In genomic region chr1:192610114-192610958, GRCh38 we compare ENCODE assay signal across 9 cellular contexts. TPM values are rescaled to one million over a fixed set of nuclear protein-coding genes. Genes with fewer than 3 reads are reported as not detected.
DNase-seq lines count a peak whose midpoint lies in the region; ATAC-seq and TF ChIP-seq lines count a peak whose summit lies in the region.
"Had no signal": no experiment of that assay in that cellular context is flagged by ENCODE, and none has a peak within 500 bp of the region (broad histone marks: within the 10 kb centered on the region; RNA-seq: fewer than 3 reads in every experiment).

No MANE protein-coding gene starts in this region.

- no peak for ATAC-seq in RWPE2 (ENCODE audit: low read depth)
- ATAC-seq in foreskin keratinocyte: no peak
- no peak for ATAC-seq in HG03469 (IDR thresholded peaks at IDR 0.05; ENCODE audit: unreplicated experiment)
- no peak for ATAC-seq in activated CD4-positive, alpha-beta T cell treated with anti-CD3 and anti-CD28 coated beads for 36 hours
- ATAC-seq in HG02884 (IDR thresholded peaks at IDR 0.05; ENCODE audit: unreplicated experiment): no peak

- no peaks in the 10 kb centered on the region for H4K20me1 ChIP-seq in GM23248 (ENCODE audit: insufficient read depth)

- H3K9me3 Mint-ChIP-seq in activated CD4-positive, alpha-beta T cell treated with anti-CD3 and anti-CD28 coated beads for 36 hours (ENCODE audit: low read depth): no peaks in the 10 kb centered on the region
- H3K9me3 Mint-ChIP-seq: central memory CD8-positive, alpha-beta T cell had no signal

- peak; percentile 66 for DNase-seq in A673 (ENCODE audit: low spot score)
- DNase-seq in GM23248: peak; percentile 55
- DNase-seq in RWPE2 (ENCODE audit: low spot score): no peak
- no peak for DNase-seq in foreskin keratinocyte
- no peak for DNase-seq in HuH-7.5 (ENCODE audit: low spot score)
- no peak for DNase-seq in activated CD4-positive, alpha-beta T cell treated with anti-CD3 and anti-CD28 coated beads for 36 hours

- TF ChIP-seq CTCF in A673 (conservative IDR thresholded peaks at IDR 0.05; ENCODE audit: low read depth, low read length): peak; percentile 70; the same call in 1 of the 2 replicates
- peak; percentile 80 for TF ChIP-seq CTCF in RWPE2 (IDR thresholded peaks at IDR 0.05; ENCODE audit: poor library complexity, severe bottlenecking)
- peak; percentile 75 for TF ChIP-seq CTCF in foreskin keratinocyte (conservative IDR thresholded peaks at IDR 0.05)

- H3K36me3 ChIP-seq in A673 (ENCODE audit: insufficient read depth, low read length, poor library complexity, severe bottlenecking) (no peaks in the 10 kb centered on the region), GM23248 (ENCODE audit: low read depth) (no peaks in the 10 kb centered on the region), RWPE2 (ENCODE audit: low read depth) (no peaks in the 10 kb centered on the region)

- H3K9ac ChIP-seq in GM23248: no peak overlapping the region

- H3K36me3 Mint-ChIP-seq in activated CD4-positive, alpha-beta T cell treated with anti-CD3 and anti-CD28 coated beads for 36 hours (ENCODE audit: low read depth): no peaks in the 10 kb centered on the region

- H3K27ac ChIP-seq in A673 (ENCODE audit: low read depth, low read length, poor library complexity, severe bottlenecking): no peak overlapping the region
- no peak overlapping the region for H3K27ac ChIP-seq in GM23248
- no peak overlapping the region for H3K27ac ChIP-seq in RWPE2 (ENCODE audit: poor library complexity, severe bottlenecking)
- H3K27ac ChIP-seq in foreskin keratinocyte: no peak overlapping the region

- H3K4me1 ChIP-seq in A673 (ENCODE audit: insufficient read depth, low read length, poor library complexity, severe bottlenecking): peaks cover 34% of the 10 kb centered on the region
- H3K4me1 ChIP-seq in GM23248 (ENCODE audit: insufficient read depth): no peaks in the 10 kb centered on the region
- no peaks in the 10 kb centered on the region for H3K4me1 ChIP-seq in RWPE2 (ENCODE audit: insufficient read depth, poor library complexity, severe bottlenecking)
- H3K4me1 ChIP-seq in foreskin keratinocyte: no peaks in the 10 kb centered on the region

- in situ Hi-C loops in GM23248 (cut with MboI): loop anchor here (10.0 kb wide), 1 partner anchor 404 kb away; no protein-coding TSS in a partner anchor

- no peak overlapping the region for H3K4me2 ChIP-seq in GM23248 (ENCODE audit: unreplicated experiment)

- H3K4me3 Mint-ChIP-seq in activated CD4-positive, alpha-beta T cell treated with anti-CD3 and anti-CD28 coated beads for 36 hours: no peak overlapping the region

- H3F3A ChIP-seq in GM23248 (ENCODE audit: insufficient read depth): no peaks in the 10 kb centered on the region

- no peaks in the 10 kb centered on the region for H3K79me2 ChIP-seq in GM23248 (ENCODE audit: insufficient read depth)

- peaks cover 19% of the 10 kb centered on the region for H3K4me1 Mint-ChIP-seq in activated CD4-positive, alpha-beta T cell treated with anti-CD3 and anti-CD28 coated beads for 36 hours

- no peak overlapping the region for H2AFZ ChIP-seq in GM23248

- H3K9me3 ChIP-seq in A673 (ENCODE audit: low read depth, low read length, poor library complexity, severe bottlenecking) (no peaks in the 10 kb centered on the region), GM23248 (ENCODE audit: low read depth) (no peaks in the 10 kb centered on the region), RWPE2 (ENCODE audit: severe bottlenecking) (no peaks in the 10 kb centered on the region)

- intact Hi-C loops in A673 (cut with micrococcal nuclease; ENCODE audit: unreplicated experiment): loop anchor here (1.0 to 5.0 kb wide), 2 partner anchors 133 to 407 kb away; no protein-coding TSS in a partner anchor
- intact Hi-C loops in activated CD4-positive, alpha-beta T cell treated with anti-CD3 and anti-CD28 coated beads for 36 hours (cut with DNase I, micrococcal nuclease): loop anchor here in 1 of 2 experiments (1.0 kb wide), 1 partner anchor 136 kb away; no protein-coding TSS in a partner anchor

- POLR2A ChIA-PET in A673 (lab: Charles Lee; ENCODE audit: low non-redundant PET): no interaction called here
- POLR2A ChIA-PET in activated CD4-positive, alpha-beta T cell treated with anti-CD3 and anti-CD28 coated beads for 36 hours (lab: Charles Lee): no interaction called here

- 38 to 47% methylated on average over 3 of the region's 3 CpGs for WGBS in GM23248 (ENCODE audit: low coverage in 1 of 2, low lambda C conversion rate in 2 of 2, missing lambda C conversion rate in 2 of 2), 2 experiments

- no peak overlapping the region for H3K4me3 ChIP-seq in A673 (ENCODE audit: low read depth, low read length, poor library complexity, severe bottlenecking)
- no peak overlapping the region for H3K4me3 ChIP-seq in GM23248
- no peak overlapping the region for H3K4me3 ChIP-seq in RWPE2 (ENCODE audit: severe bottlenecking)

- H3K27me3 ChIP-seq in A673 (replicated peaks; ENCODE audit: insufficient read depth, low read depth, low read length, poor library complexity): peaks cover 5% of the 10 kb centered on the region
- no peaks in the 10 kb centered on the region for H3K27me3 ChIP-seq in GM23248 (replicated peaks; ENCODE audit: insufficient read depth)
- no peaks in the 10 kb centered on the region for H3K27me3 ChIP-seq in RWPE2 (ENCODE audit: insufficient read depth, poor library complexity, severe bottlenecking)
- H3K27me3 ChIP-seq in foreskin keratinocyte: no peaks in the 10 kb centered on the region

- H3K9me2 ChIP-seq in GM23248 (ENCODE audit: insufficient read depth): no peaks in the 10 kb centered on the region

- no peaks in the 10 kb centered on the region for H3K27me3 Mint-ChIP-seq in activated CD4-positive, alpha-beta T cell treated with anti-CD3 and anti-CD28 coated beads for 36 hours
- H3K27me3 Mint-ChIP-seq: central memory CD8-positive, alpha-beta T cell had no signal

- H3K27ac Mint-ChIP-seq in activated CD4-positive, alpha-beta T cell treated with anti-CD3 and anti-CD28 coated beads for 36 hours: no peak overlapping the region

- BruUV-seq in A673 (replicated peaks; lab: Mats Ljungman, UMichigan): no TSS peak

- CTCF ChIA-PET in A673 (lab: Charles Lee): interaction anchor here (0.9 to 1.1 kb wide), 2 partner anchors 133 to 134 kb away, joined by 3 to 5 read pairs; no protein-coding TSS in a partner anchor
- CTCF ChIA-PET in activated CD4-positive, alpha-beta T cell treated with anti-CD3 and anti-CD28 coated beads for 36 hours (lab: Charles Lee): interaction anchor here (0.9 to 2.4 kb wide), 7 partner anchors 30 to 164 kb away, joined by 3 to 30 read pairs (median 4); no protein-coding TSS in a partner anchor

RNA-seq across cellular contexts. Expression of gene RGS13, which starts 25.6 kb away (rescaled TPM):
- total RNA-seq in A673 (2021) (0.09 TPM in 1 of 2 replicates, not detected in the other), foreskin keratinocyte (not detected in 2 replicates)
- not detected in 2 replicates for total RNA-seq in GM23248 (2014; rRNA removed; shearing (Covaris generic))
- polyA plus RNA-seq in GM23248 (2016; fragmentation: Nextera tagmentation; extraction: Ambion mirVana) (not detected in 2 replicates), foreskin keratinocyte (not detected in 2 replicates)
- not detected for total RNA-seq in activated CD4-positive, alpha-beta T cell treated with anti-CD3 and anti-CD28 coated beads for 36 hours

RNA-seq across cellular contexts. Expression of gene RGS1, which starts 34.8 kb away (rescaled TPM):
- total RNA-seq in A673 (2021): 0.28 TPM in 1 of 2 replicates, not detected in the other
- total RNA-seq in GM23248 (2014; rRNA removed; shearing (Covaris generic)): not detected in 2 replicates
- not detected in 2 replicates for polyA plus RNA-seq in GM23248 (2016; fragmentation: Nextera tagmentation; extraction: Ambion mirVana)
- total RNA-seq in foreskin keratinocyte: not detected in 2 replicates
- not detected in 2 replicates for polyA plus RNA-seq in foreskin keratinocyte
- total RNA-seq in activated CD4-positive, alpha-beta T cell treated with anti-CD3 and anti-CD28 coated beads for 36 hours: 10 to 100 TPM; 12.0 to 13.6 TPM

Comparison
In these comparisons a context has a peak if more than half of its experiments do, and no peak if none do; other contexts are left out.
1. DNase-seq: peak in A673 (single experiment) and GM23248 (single experiment); none in RWPE2 (single experiment), foreskin keratinocyte (0 of 2), HuH-7.5 (single experiment) and activated CD4-positive, alpha-beta T cell treated with anti-CD3 and anti-CD28 coated beads for 36 hours (single experiment).
2. RNA of gene RGS1, which starts 34.8 kb away (total RNA-seq): 12.0 to 13.6 TPM in activated CD4-positive, alpha-beta T cell treated with anti-CD3 and anti-CD28 coated beads for 36 hours; 0.28 TPM in A673, not detected in GM23248 and not detected in foreskin keratinocyte; every median in the first group is over 10 times any median in the second.
3. Peak in every context shown above with its lines, with median percentiles within 50 percentile points of each other: CTCF ChIP-seq.